ENCODE assay signal across 13 cellular contexts in the genomic region with DNA sequence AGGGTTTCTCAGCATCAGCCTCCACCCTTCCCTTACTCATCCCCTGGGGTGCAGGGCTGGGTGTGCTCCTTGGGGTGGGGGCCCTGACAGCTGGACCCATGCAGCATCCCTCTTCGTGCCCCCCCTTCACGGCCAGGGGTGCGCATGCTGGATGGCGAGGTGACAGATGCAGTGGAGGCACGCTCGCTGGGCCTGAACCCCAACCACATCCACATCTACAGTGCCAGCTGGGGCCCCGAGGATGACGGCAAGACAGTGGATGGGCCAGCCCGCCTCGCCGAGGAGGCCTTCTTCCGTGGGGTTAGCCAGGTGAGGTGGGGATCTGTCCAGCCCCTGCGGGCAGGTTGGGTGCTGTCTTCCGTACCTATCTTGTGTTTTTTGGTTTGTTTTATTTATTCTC. TPM values are rescaled to one million over a fixed set of nuclear protein-coding genes. Genes with fewer than 3 reads are reported as not detected.
A peak's percentile ranks its signal among the peaks of the same experiment; 100 is the strongest.
DNase-seq lines count a peak whose midpoint lies in the region; ATAC-seq and TF ChIP-seq lines count a peak whose summit lies in the region.
"Had no signal": no experiment of that assay in that cellular context is flagged by ENCODE, and none has a peak within 500 bp of the region (broad histone marks: within the 10 kb centered on the region; RNA-seq: fewer than 3 reads in every experiment).

No MANE protein-coding gene starts in this region.

- peaks cover 20 to 34% of the 10 kb centered on the region in 2 donors for H3K36me3 Mint-ChIP-seq in activated T-cell treated with anti-CD3 and anti-CD28 coated beads, Interleukin-2, amount 50 U/mL, for 72 hours (ENCODE audit: insufficient read depth in 2 of 2)
- H3K36me3 Mint-ChIP-seq in activated T-helper 2 cell treated with anti-CD3 and anti-CD28 coated beads, Interferon-gamma antibody, Interleukin-2, Interleukin-4, amounts not matched to agents 10 μg/mL and 5 μg/mL and 100 μg/mL, durations not matched to agents 14 hours and 24 hours and 36 hours (ENCODE audit: low read depth) = peaks cover 92% of the 10 kb centered on the region

- 93 to 95% (median 95%) methylated on average over 14 of the region's 14 CpGs for WGBS in spleen, 5 donors

- no peak for TF ChIP-seq CTCF in RWPE2 (IDR thresholded peaks at IDR 0.05; ENCODE audit: poor library complexity, severe bottlenecking)
- TF ChIP-seq CTCF in spleen (IDR thresholded peaks at IDR 0.05 in 8 of 11, conservative IDR thresholded peaks at IDR 0.05 in 3 of 11) = no peak

- H3K4me3 Mint-ChIP-seq in activated T-cell treated with anti-CD3 and anti-CD28 coated beads, Interleukin-2, amount 50 U/mL, for 72 hours = no peak overlapping the region
- H3K4me3 Mint-ChIP-seq in activated T-helper 2 cell treated with anti-CD3 and anti-CD28 coated beads, Interferon-gamma antibody, Interleukin-2, Interleukin-4, amounts not matched to agents 10 μg/mL and 5 μg/mL and 100 μg/mL, durations not matched to agents 14 hours and 24 hours and 36 hours (ENCODE audit: low read depth) = no peak overlapping the region

- peaks cover 76% of the 10 kb centered on the region for H3K4me1 Mint-ChIP-seq in activated T-cell treated with anti-CD3 and anti-CD28 coated beads, Interleukin-2, amount 50 U/mL, for 72 hours (ENCODE audit: low read depth)
- H3K4me1 Mint-ChIP-seq in activated T-helper 2 cell treated with anti-CD3 and anti-CD28 coated beads, Interferon-gamma antibody, Interleukin-2, Interleukin-4, amounts not matched to agents 10 μg/mL and 5 μg/mL and 100 μg/mL, durations not matched to agents 14 hours and 24 hours and 36 hours (ENCODE audit: low read depth) = peaks cover 32% of the 10 kb centered on the region

- H3K9me3 ChIP-seq in RWPE2 (ENCODE audit: severe bottlenecking) (no peaks in the 10 kb centered on the region), spleen (no peaks in the 10 kb centered on the region)
- H3K9me3 ChIP-seq: Caco-2 had no signal

- intact Hi-C loops in activated T-helper 2 cell treated with anti-CD3 and anti-CD28 coated beads, Interferon-gamma antibody, Interleukin-2, Interleukin-4, amounts not matched to agents 10 μg/mL and 5 μg/mL and 100 μg/mL, durations not matched to agents 14 hours and 24 hours and 36 hours (cut with micrococcal nuclease) = no loop called here
- intact Hi-C loops in spleen (cut with DNase I; ENCODE audit: low total_unique reads) = no loop called here

- DNase-seq in activated T-cell treated with anti-CD3 and anti-CD28 coated beads, Interleukin-2, amount 50 U/mL, for 72 hours = no peak
- DNase-seq in activated T-cell treated with anti-CD3 and anti-CD28 coated beads for 4 hours (no peak), RWPE2 (ENCODE audit: low spot score) (peak; percentile 72), spleen (peak; percentile 74), mesenteric fat pad (ENCODE audit: low spot score) (no peak)
- no peak for DNase-seq in activated T-helper 2 cell treated with anti-CD3 and anti-CD28 coated beads, Interferon-gamma antibody, Interleukin-2, Interleukin-4, amounts not matched to agents 10 μg/mL and 5 μg/mL and 100 μg/mL, durations not matched to agents 14 hours and 24 hours and 36 hours (ENCODE audit: low spot score)
- no peak for DNase-seq in stimulated activated naive CD8-positive, alpha-beta T cell treated with anti-CD3 and anti-CD28 coated beads, Interleukin-15, Interleukin-2, amounts not matched to agents 100 U/mL and 50 U/mL, for 24 hours
- DNase-seq: Caco-2; DMS153; NCI-H1930; NCI-H69; NK-92 treated with Interleukin-12 subunit alpha and Interleukin-12 subunit beta, amount 100 ng/mL, for 24 hours had no signal

- peak overlapping the region; percentile 91 for H3K27ac Mint-ChIP-seq in activated T-cell treated with anti-CD3 and anti-CD28 coated beads, Interleukin-2, amount 50 U/mL, for 72 hours
- peak overlapping the region; percentile 21 for H3K27ac Mint-ChIP-seq in activated T-helper 2 cell treated with anti-CD3 and anti-CD28 coated beads, Interferon-gamma antibody, Interleukin-2, Interleukin-4, amounts not matched to agents 10 μg/mL and 5 μg/mL and 100 μg/mL, durations not matched to agents 14 hours and 24 hours and 36 hours

- no peak overlapping the region for H3K27ac ChIP-seq in RWPE2 (ENCODE audit: poor library complexity, severe bottlenecking)
- H3K27ac ChIP-seq in spleen = no peak overlapping the region
- H3K27ac ChIP-seq: HL-60 had no signal

- H3K4me1 ChIP-seq in RWPE2 (ENCODE audit: insufficient read depth, poor library complexity, severe bottlenecking) = peaks cover 15% of the 10 kb centered on the region
- peaks cover 3 to 37% (median 26%) of the 10 kb centered on the region in 6 donors for H3K4me1 ChIP-seq in spleen

- no peak for TF ChIP-seq POLR2A in spleen (IDR thresholded peaks at IDR 0.05)

- H3K9me3 Mint-ChIP-seq in activated T-cell treated with anti-CD3 and anti-CD28 coated beads, Interleukin-2, amount 50 U/mL, for 72 hours = no peaks in the 10 kb centered on the region
- H3K9me3 Mint-ChIP-seq in activated T-helper 2 cell treated with anti-CD3 and anti-CD28 coated beads, Interferon-gamma antibody, Interleukin-2, Interleukin-4, amounts not matched to agents 10 μg/mL and 5 μg/mL and 100 μg/mL, durations not matched to agents 14 hours and 24 hours and 36 hours = no peaks in the 10 kb centered on the region

- no peaks in the 10 kb centered on the region for H3K27me3 Mint-ChIP-seq in activated T-cell treated with anti-CD3 and anti-CD28 coated beads, Interleukin-2, amount 50 U/mL, for 72 hours (ENCODE audit: low read depth)
- no peaks in the 10 kb centered on the region for H3K27me3 Mint-ChIP-seq in activated T-helper 2 cell treated with anti-CD3 and anti-CD28 coated beads, Interferon-gamma antibody, Interleukin-2, Interleukin-4, amounts not matched to agents 10 μg/mL and 5 μg/mL and 100 μg/mL, durations not matched to agents 14 hours and 24 hours and 36 hours (ENCODE audit: low read depth)

- H3K36me3 ChIP-seq in RWPE2 (ENCODE audit: low read depth) = peaks cover 54% of the 10 kb centered on the region
- H3K36me3 ChIP-seq in spleen = peaks cover 8 to 81% (median 72%) of the 10 kb centered on the region in 6 donors

- no peaks in the 10 kb centered on the region for H3K27me3 ChIP-seq in RWPE2 (ENCODE audit: insufficient read depth, poor library complexity, severe bottlenecking)
- no peaks in the 10 kb centered on the region for H3K27me3 ChIP-seq in spleen (replicated peaks in 1 of 7)

- H3K4me3 ChIP-seq in RWPE2 (ENCODE audit: severe bottlenecking) (no peak overlapping the region), spleen (no peak overlapping the region)

- no peak for ATAC-seq in activated T-cell treated with anti-CD3 and anti-CD28 coated beads, Interleukin-2, amount 50 U/mL, for 72 hours (replicated peaks in 1 of 2)
- ATAC-seq in RWPE2 (ENCODE audit: low read depth) = no peak
- ATAC-seq in stimulated activated naive CD8-positive, alpha-beta T cell treated with anti-CD3 and anti-CD28 coated beads, Interleukin-15, Interleukin-2, amounts not matched to agents 100 U/mL and 50 U/mL, for 24 hours = no peak

RNA-seq across cellular contexts. Expression of gene FES, which starts 6.3 kb away (rescaled TPM):
- total RNA-seq in activated T-cell treated with anti-CD3 and anti-CD28 coated beads, Interleukin-2, amount 50 U/mL, for 72 hours = 10 to 100 TPM; 68.3 to 81.5 TPM
- 51.9 and 55.8 TPM in 2 replicates for total RNA-seq in activated T-helper 2 cell treated with anti-CD3 and anti-CD28 coated beads, Interferon-gamma antibody, Interleukin-2, Interleukin-4, amounts not matched to agents 10 μg/mL and 5 μg/mL and 100 μg/mL, durations not matched to agents 14 hours and 24 hours and 36 hours
- total RNA-seq in spleen = 100 to 1,000 TPM; 150 to 369 (median 272) TPM
- polyA plus RNA-seq in spleen = 100 to 1,000 TPM in 1 of 3 donors, 10 to 100 TPM in 2; 39.5 to 176 (median 89.2) TPM
- 68.4 TPM for total RNA-seq in mesenteric fat pad

RNA-seq across cellular contexts. Expression of gene FURIN, which starts 9.6 kb away (rescaled TPM):
- 100 to 1,000 TPM; 604 to 721 TPM for total RNA-seq in activated T-cell treated with anti-CD3 and anti-CD28 coated beads, Interleukin-2, amount 50 U/mL, for 72 hours
- total RNA-seq in activated T-helper 2 cell treated with anti-CD3 and anti-CD28 coated beads, Interferon-gamma antibody, Interleukin-2, Interleukin-4, amounts not matched to agents 10 μg/mL and 5 μg/mL and 100 μg/mL, durations not matched to agents 14 hours and 24 hours and 36 hours = 564 and 570 TPM in 2 replicates
- total RNA-seq in spleen (100 to 1,000 TPM in 2 of 7 donors, 10 to 100 TPM in 5; 62.0 to 139 (median 86.8) TPM), mesenteric fat pad (99.8 TPM)
- 10 to 100 TPM in 2 of 3 donors, 1 to 10 TPM in 1; 10.0 to 33.3 (median 10.9) TPM for polyA plus RNA-seq in spleen

RNA-seq across cellular contexts. Expression of gene MAN2A2, which starts 25.1 kb away (rescaled TPM):
- total RNA-seq in activated T-cell treated with anti-CD3 and anti-CD28 coated beads, Interleukin-2, amount 50 U/mL, for 72 hours = 100 to 1,000 TPM; 159 to 190 TPM
- 200 and 201 TPM in 2 replicates for total RNA-seq in activated T-helper 2 cell treated with anti-CD3 and anti-CD28 coated beads, Interferon-gamma antibody, Interleukin-2, Interleukin-4, amounts not matched to agents 10 μg/mL and 5 μg/mL and 100 μg/mL, durations not matched to agents 14 hours and 24 hours and 36 hours
- total RNA-seq in spleen (100 to 1,000 TPM; 105 to 167 (median 120) TPM), mesenteric fat pad (104 TPM)
- polyA plus RNA-seq in spleen = 10 to 100 TPM; 13.7 to 46.1 (median 24.0) TPM

RNA-seq across cellular contexts. Expression of gene HDDC3, which starts 54.4 kb away (rescaled TPM):
- 10 to 100 TPM; 37.6 to 53.7 TPM for total RNA-seq in activated T-cell treated with anti-CD3 and anti-CD28 coated beads, Interleukin-2, amount 50 U/mL, for 72 hours
- total RNA-seq in activated T-helper 2 cell treated with anti-CD3 and anti-CD28 coated beads, Interferon-gamma antibody, Interleukin-2, Interleukin-4, amounts not matched to agents 10 μg/mL and 5 μg/mL and 100 μg/mL, durations not matched to agents 14 hours and 24 hours and 36 hours = 38.6 and 43.0 TPM in 2 replicates
- 10 to 100 TPM; 12.8 to 25.9 (median 18.0) TPM for total RNA-seq in spleen
- 10 to 100 TPM; 23.9 to 34.5 (median 31.0) TPM for polyA plus RNA-seq in spleen
- 17.1 TPM for total RNA-seq in mesenteric fat pad

RNA-seq across cellular contexts. Expression of gene UNC45A, which starts 57.1 kb away (rescaled TPM):
- total RNA-seq in activated T-cell treated with anti-CD3 and anti-CD28 coated beads, Interleukin-2, amount 50 U/mL, for 72 hours = 10 to 100 TPM; 65.9 to 76.8 TPM
- total RNA-seq in activated T-helper 2 cell treated with anti-CD3 and anti-CD28 coated beads, Interferon-gamma antibody, Interleukin-2, Interleukin-4, amounts not matched to agents 10 μg/mL and 5 μg/mL and 100 μg/mL, durations not matched to agents 14 hours and 24 hours and 36 hours = 74.1 and 75.7 TPM in 2 replicates
- total RNA-seq in spleen (10 to 100 TPM; 32.8 to 59.5 (median 42.6) TPM), mesenteric fat pad (52.9 TPM)
- polyA plus RNA-seq in spleen = 10 to 100 TPM; 32.2 to 43.6 (median 32.8) TPM

Comparison
In these comparisons a context has a peak if more than half of its experiments do, and no peak if none do; other contexts are left out.
1. DNase-seq: peak in RWPE2 (single experiment) and spleen (single experiment); none in activated T-cell treated with anti-CD3 and anti-CD28 coated beads, Interleukin-2, amount 50 U/mL, for 72 hours (0 of 2), activated T-cell treated with anti-CD3 and anti-CD28 coated beads for 4 hours (single experiment), activated T-helper 2 cell treated with anti-CD3 and anti-CD28 coated beads, Interferon-gamma antibody, Interleukin-2, Interleukin-4, amounts not matched to agents 10 μg/mL and 5 μg/mL and 100 μg/mL, durations not matched to agents 14 hours and 24 hours and 36 hours (single experiment), mesenteric fat pad (single experiment) and stimulated activated naive CD8-positive, alpha-beta T cell treated with anti-CD3 and anti-CD28 coated beads, Interleukin-15, Interleukin-2, amounts not matched to agents 100 U/mL and 50 U/mL, for 24 hours (single experiment).